In the genomic region with DNA sequence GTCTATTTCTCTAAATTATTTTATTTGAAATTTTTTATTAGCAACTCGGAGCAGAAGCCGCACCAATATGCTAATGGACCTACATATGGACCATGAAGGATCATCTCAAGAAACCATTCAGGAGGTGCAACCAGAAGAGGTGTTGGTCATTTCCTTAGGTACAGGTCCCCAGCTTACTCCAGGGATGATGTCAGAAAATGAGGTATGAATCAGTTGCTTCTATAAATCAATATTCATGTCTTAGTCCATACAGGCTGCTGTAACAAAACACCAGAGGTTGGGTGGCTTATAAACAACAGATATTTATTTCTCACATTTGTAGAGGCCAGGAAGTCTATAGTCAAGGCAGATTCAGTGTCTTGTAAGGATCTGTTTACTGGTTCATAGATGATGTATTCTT, we compare ENCODE assay signal across 22 cellular contexts. TPM values are rescaled to one million over a fixed set of nuclear protein-coding genes. Genes with fewer than 3 reads are reported as not detected.
DNase-seq lines count a peak whose midpoint lies in the region; ATAC-seq lines count a peak whose summit lies in the region.
"Had no signal": no experiment of that assay in that cellular context is flagged by ENCODE, and none has a peak within 500 bp of the region (broad histone marks: within the 10 kb centered on the region; RNA-seq: fewer than 3 reads in every experiment).

No MANE protein-coding gene starts in this region.

- H3K36me3 Mint-ChIP-seq in activated T-cell treated with anti-CD3 and anti-CD28 coated beads, Interleukin-2, amount 50 U/mL, for 72 hours (ENCODE audit: insufficient read depth in 2 of 2), result peaks cover 20 to 44% of the 10 kb centered on the region in 2 donors
- peaks cover 96% of the 10 kb centered on the region for H3K36me3 Mint-ChIP-seq in activated T-helper 17 cell treated with anti-CD3 and anti-CD28 coated beads, Interleukin-2, amount 50 U/mL, for 72 hours (ENCODE audit: low read depth)

- H3K27me3 Mint-ChIP-seq in activated T-cell treated with anti-CD3 and anti-CD28 coated beads, Interleukin-2, amount 50 U/mL, for 72 hours (ENCODE audit: low read depth), result no peaks in the 10 kb centered on the region
- no peaks in the 10 kb centered on the region for H3K27me3 Mint-ChIP-seq in activated T-helper 17 cell treated with anti-CD3 and anti-CD28 coated beads, Interleukin-2, amount 50 U/mL, for 72 hours
- H3K27me3 Mint-ChIP-seq: CD4-positive, alpha-beta memory T cell; CD4-positive, CD25-positive, alpha-beta regulatory T cell; CD8-positive, alpha-beta memory T cell had no signal

- ATAC-seq in activated T-cell treated with anti-CD3 and anti-CD28 coated beads, Interleukin-2, amount 50 U/mL, for 72 hours (replicated peaks in 1 of 2), result peak; percentile 9 to 74
- ATAC-seq in activated T-helper 17 cell treated with anti-CD3 and anti-CD28 coated beads, Interleukin-2, amount 50 U/mL, for 72 hours (replicated peaks), result peak; percentile 34
- ATAC-seq: GM12878 had no signal

- peaks cover 0 to 2% of the 10 kb centered on the region in 2 donors for H3K9me3 Mint-ChIP-seq in activated T-cell treated with anti-CD3 and anti-CD28 coated beads, Interleukin-2, amount 50 U/mL, for 72 hours
- H3K9me3 Mint-ChIP-seq in activated T-helper 17 cell treated with anti-CD3 and anti-CD28 coated beads, Interleukin-2, amount 50 U/mL, for 72 hours, result no peaks in the 10 kb centered on the region

- H3K4me1 Mint-ChIP-seq in activated T-cell treated with anti-CD3 and anti-CD28 coated beads, Interleukin-2, amount 50 U/mL, for 72 hours (ENCODE audit: low read depth), result no peaks in the 10 kb centered on the region
- no peaks in the 10 kb centered on the region for H3K4me1 Mint-ChIP-seq in activated T-helper 17 cell treated with anti-CD3 and anti-CD28 coated beads, Interleukin-2, amount 50 U/mL, for 72 hours
- H3K4me1 Mint-ChIP-seq: CD14-positive monocyte; CD4-positive, alpha-beta memory T cell; CD8-positive, alpha-beta memory T cell had no signal

- DNase-seq in activated T-cell treated with anti-CD3 and anti-CD28 coated beads, Interleukin-2, amount 50 U/mL, for 72 hours, result no peak
- DNase-seq in activated T-cell treated with anti-CD3 and anti-CD28 coated beads, Interleukin-2, amount 50 U/mL, for 1 hour, result no peak
- DNase-seq in OCI-M1 (lab: John Stamatoyannopoulos, UW), result no peak
- DNase-seq in NCI-H128 (lab: John Stamatoyannopoulos, UW; ENCODE audit: unreplicated experiment), result no peak
- DNase-seq: 8988T; ACHN; BE2C; C1 segment of cervical spinal cord; CD4-positive, alpha-beta memory T cell; CD4-positive, CD25-positive, alpha-beta regulatory T cell; CD8-positive, alpha-beta memory T cell; COR-L47; DMS 273 treated with DMSO at 0.1 percent for 48 hours; DMS153; DMS53; DMS79; DND-41; EL; GDM1 had no signal

- no peak overlapping the region for H3K4me3 Mint-ChIP-seq in activated T-cell treated with anti-CD3 and anti-CD28 coated beads, Interleukin-2, amount 50 U/mL, for 72 hours
- no peak overlapping the region for H3K4me3 Mint-ChIP-seq in activated T-helper 17 cell treated with anti-CD3 and anti-CD28 coated beads, Interleukin-2, amount 50 U/mL, for 72 hours
- H3K4me3 Mint-ChIP-seq: CD14-positive monocyte; CD4-positive, alpha-beta memory T cell; CD4-positive, CD25-positive, alpha-beta regulatory T cell; CD8-positive, alpha-beta memory T cell had no signal

- no peak overlapping the region for H3K27ac Mint-ChIP-seq in activated T-cell treated with anti-CD3 and anti-CD28 coated beads, Interleukin-2, amount 50 U/mL, for 72 hours
- no peak overlapping the region for H3K27ac Mint-ChIP-seq in activated T-helper 17 cell treated with anti-CD3 and anti-CD28 coated beads, Interleukin-2, amount 50 U/mL, for 72 hours
- H3K27ac Mint-ChIP-seq: CD4-positive, alpha-beta memory T cell had no signal

RNA-seq across cellular contexts. Expression of a gene that starts 50.8 kb away (rescaled TPM):
- 10 to 100 TPM; 40.0 to 51.9 TPM for total RNA-seq in activated T-cell treated with anti-CD3 and anti-CD28 coated beads, Interleukin-2, amount 50 U/mL, for 72 hours
- 10 to 100 TPM; 51.4 to 60.2 TPM for total RNA-seq in activated T-helper 17 cell treated with anti-CD3 and anti-CD28 coated beads, Interleukin-2, amount 50 U/mL, for 72 hours
